34 cellular contexts compared by ENCODE assay signal in the genomic region with DNA sequence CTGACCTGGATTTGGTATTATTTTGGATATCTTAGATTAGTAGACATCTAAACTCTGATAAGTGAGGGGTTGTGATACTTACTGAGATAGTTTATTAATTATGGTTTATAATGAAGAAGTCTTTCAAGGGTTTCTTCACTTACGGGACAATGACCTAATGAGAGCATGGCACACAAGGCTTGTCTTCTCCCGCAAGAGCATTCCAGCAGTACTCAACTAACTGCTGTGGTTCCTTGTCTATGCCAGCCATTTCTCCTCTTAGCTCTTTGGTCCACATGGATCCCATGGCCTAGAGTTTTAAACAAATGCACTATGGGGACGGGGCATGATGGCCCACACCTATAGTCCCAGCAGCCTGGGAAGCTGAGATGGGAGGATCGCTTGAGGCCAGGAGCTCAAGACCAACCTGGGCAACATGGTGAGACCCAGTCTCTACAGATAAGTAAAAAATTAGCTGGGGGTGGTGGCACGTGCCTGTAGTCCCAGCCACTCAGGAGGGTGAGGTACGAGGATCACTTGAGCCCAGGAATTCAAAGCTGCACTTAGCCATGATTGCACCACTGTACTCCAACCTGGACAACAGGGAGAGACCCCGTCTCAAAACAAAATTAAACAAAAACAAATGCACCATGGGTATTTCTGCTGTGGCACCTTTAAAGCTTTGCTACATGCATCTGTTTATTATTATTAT.
"Had no signal": no experiment of that assay in that cellular context is flagged by ENCODE, and none has a peak within 500 bp of the region (broad histone marks: within the 10 kb centered on the region; RNA-seq: fewer than 3 reads in every experiment).

No MANE protein-coding gene starts in this region.

- DNase-seq: Karpas-422, Kasumi-1, MG63, MM.1S, MV-4-11, NCI-H1048, NCI-H1092, NCI-H1092 treated with DMSO at 0.1 percent for 48 hours, NCI-H1105, NCI-H1105 treated with DMSO at 0.1 percent for 48 hours, NCI-H1417, NCI-H1417 treated with DMSO at 0.1 percent for 48 hours, NCI-H1436, NCI-H1436 treated with DMSO at 0.1 percent for 48 hours, NCI-H146, NCI-H1694, NCI-H1694 treated with DMSO at 0.1 percent for 48 hours, NCI-H187, NCI-H187 treated with DMSO at 0.1 percent for 48 hours, NCI-H1930, NCI-H2029, NCI-H2029 treated with DMSO at 0.1 percent for 48 hours, NCI-H2081, NCI-H2081 treated with DMSO at 0.1 percent for 48 hours, NCI-H2107, NCI-H2171, NCI-H2171 treated with DMSO at 0.1 percent for 48 hours, NCI-H2227 treated with DMSO at 0.1 percent for 48 hours, NCI-H226, NCI-H345, NCI-H446, NCI-H446 treated with DMSO at 0.1 percent for 48 hours, NCI-H510A, NCI-H510A treated with DMSO at 0.1 percent for 48 hours had no signal
